Comparison of ENCODE assay signal across 31 cellular contexts in the genomic region with DNA sequence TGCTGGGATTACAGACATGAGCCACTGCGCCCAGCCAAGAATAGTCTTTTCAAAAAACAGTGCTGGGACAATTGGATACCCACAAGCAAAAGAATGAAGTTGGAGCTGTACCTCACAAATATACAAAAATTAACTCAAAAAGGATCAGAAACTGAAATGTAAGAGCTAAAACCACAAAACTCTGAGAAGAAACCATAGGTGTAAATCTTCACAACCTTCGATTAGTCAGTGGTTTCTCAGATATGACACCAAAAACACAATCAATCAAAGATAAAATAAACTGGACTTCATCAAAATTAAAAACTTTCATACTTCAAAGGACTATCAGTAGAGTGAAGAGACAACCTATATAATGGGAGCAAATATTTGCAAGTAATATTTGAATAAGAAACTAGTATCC. TPM values are rescaled to one million over a fixed set of nuclear protein-coding genes. Genes with fewer than 3 reads are reported as not detected.
DNase-seq lines count a peak whose midpoint lies in the region; ATAC-seq and TF ChIP-seq lines count a peak whose summit lies in the region.
"Had no signal": no experiment of that assay in that cellular context is flagged by ENCODE, and none has a peak within 500 bp of the region (broad histone marks: within the 10 kb centered on the region; RNA-seq: fewer than 3 reads in every experiment).

No MANE protein-coding gene starts in this region.

- H3K4me1 Mint-ChIP-seq in T-helper 2 cell treated with Interferon-gamma antibody and Interleukin-4, amounts not matched to agents 5 μg/mL and 100 μg/mL, for 36 hours (ENCODE audit: low read depth): peaks cover 17% of the 10 kb centered on the region
- H3K4me1 Mint-ChIP-seq in activated CD8-positive, alpha-beta memory T cell treated with anti-CD3 and anti-CD28 coated beads, Interleukin-2, amount 10 ng/mL, durations not matched to agents 7 days and 5 days: peaks cover 49% of the 10 kb centered on the region
- H3K4me1 Mint-ChIP-seq in natural killer cell treated with Interleukin-12 subunit alpha and Interleukin-12 subunit beta and Interleukin-15 and Interleukin-18, amount 100 ng/mL, for 72 hours (ENCODE audit: low read depth in 2 of 2): peaks cover 19 to 30% of the 10 kb centered on the region in 2 donors
- peaks cover 6 to 8% of the 10 kb centered on the region in 2 donors for H3K4me1 Mint-ChIP-seq in natural killer cell
- no peaks in the 10 kb centered on the region for H3K4me1 Mint-ChIP-seq in memory B cell

- peak; percentile 20 for ATAC-seq in activated CD8-positive, alpha-beta memory T cell treated with anti-CD3 and anti-CD28 coated beads, Interleukin-2, amount 10 ng/mL, durations not matched to agents 7 days and 5 days
- ATAC-seq in natural killer cell treated with Interleukin-12 subunit alpha and Interleukin-12 subunit beta and Interleukin-15 and Interleukin-18, amount 100 ng/mL, for 72 hours: no peak
- ATAC-seq in natural killer cell: no peak
- no peak for ATAC-seq in memory B cell (ENCODE audit: low read depth)
- ATAC-seq: HCT116, PC-3 had no signal

- no peak for DNase-seq in T-helper 2 cell treated with Interferon-gamma antibody and Interleukin-4, amounts not matched to agents 5 μg/mL and 100 μg/mL, for 36 hours (ENCODE audit: low spot score)
- no peak for DNase-seq in T-helper 2 cell
- no peak for DNase-seq in activated CD8-positive, alpha-beta memory T cell treated with anti-CD3 and anti-CD28 coated beads, Interleukin-2, amount 10 ng/mL, durations not matched to agents 7 days and 5 days
- no peak for DNase-seq in activated CD8-positive, alpha-beta memory T cell treated with anti-CD3 and anti-CD28 coated beads, Interleukin-2, amount 50 U/mL, for 48 hours
- DNase-seq in natural killer cell treated with Interleukin-12 subunit alpha and Interleukin-12 subunit beta and Interleukin-15 and Interleukin-18, amount 100 ng/mL, for 72 hours (ENCODE audit: low spot score): no peak
- DNase-seq in natural killer cell: no peak
- no peak for DNase-seq in memory B cell (ENCODE audit: low spot score in 2 of 2)
- no peak for DNase-seq in medulla oblongata (ENCODE audit: extremely low spot score)
- DNase-seq: 8988T; ACHN; BE2C; CD8-positive, alpha-beta memory T cell; DMS 273 treated with DMSO at 0.1 percent for 48 hours; DMS79; EL; GF-D8; KBM-7; MV-4-11; NCI-H1105; NCI-H1436 treated with DMSO at 0.1 percent for 48 hours; NCI-H187 treated with DMSO at 0.1 percent for 48 hours; NCI-H2171 treated with DMSO at 0.1 percent for 48 hours; NCI-H524; NCI-H774; NK-92 treated with Interleukin-12 subunit alpha and Interleukin-12 subunit beta, amount 100 ng/mL, for 24 hours; PC-3 had no signal

- H3K36me3 Mint-ChIP-seq in T-helper 2 cell treated with Interferon-gamma antibody and Interleukin-4, amounts not matched to agents 5 μg/mL and 100 μg/mL, for 36 hours (ENCODE audit: low read depth): peaks cover 83% of the 10 kb centered on the region
- peaks cover 78% of the 10 kb centered on the region for H3K36me3 Mint-ChIP-seq in activated CD8-positive, alpha-beta memory T cell treated with anti-CD3 and anti-CD28 coated beads, Interleukin-2, amount 10 ng/mL, durations not matched to agents 7 days and 5 days
- H3K36me3 Mint-ChIP-seq in natural killer cell treated with Interleukin-12 subunit alpha and Interleukin-12 subunit beta and Interleukin-15 and Interleukin-18, amount 100 ng/mL, for 72 hours: peaks cover 60% of the 10 kb centered on the region
- H3K36me3 Mint-ChIP-seq in natural killer cell (peaks cover 21% of the 10 kb centered on the region), memory B cell (peaks cover 44% of the 10 kb centered on the region)

- intact Hi-C loops in natural killer cell (cut with micrococcal nuclease): no loop called here

- no peaks in the 10 kb centered on the region for H3K9me3 Mint-ChIP-seq in T-helper 2 cell treated with Interferon-gamma antibody and Interleukin-4, amounts not matched to agents 5 μg/mL and 100 μg/mL, for 36 hours
- H3K9me3 Mint-ChIP-seq in activated CD8-positive, alpha-beta memory T cell treated with anti-CD3 and anti-CD28 coated beads, Interleukin-2, amount 10 ng/mL, durations not matched to agents 7 days and 5 days (ENCODE audit: low read depth): no peaks in the 10 kb centered on the region
- H3K9me3 Mint-ChIP-seq in natural killer cell treated with Interleukin-12 subunit alpha and Interleukin-12 subunit beta and Interleukin-15 and Interleukin-18, amount 100 ng/mL, for 72 hours: no peaks in the 10 kb centered on the region
- H3K9me3 Mint-ChIP-seq in natural killer cell: no peaks in the 10 kb centered on the region
- H3K9me3 Mint-ChIP-seq in memory B cell: no peaks in the 10 kb centered on the region
- H3K9me3 Mint-ChIP-seq: CD8-positive, alpha-beta memory T cell had no signal

- CTCF ChIA-PET in activated CD8-positive, alpha-beta memory T cell treated with anti-CD3 and anti-CD28 coated beads, Interleukin-2, amount 10 ng/mL, durations not matched to agents 7 days and 5 days (lab: Charles Lee): interaction anchor here (1.1 to 1.4 kb wide), 2 partner anchors 9 to 165 kb away, joined by 3 read pairs; no protein-coding TSS in a partner anchor

- peak overlapping the region; percentile 29 for H3K27ac Mint-ChIP-seq in T-helper 2 cell treated with Interferon-gamma antibody and Interleukin-4, amounts not matched to agents 5 μg/mL and 100 μg/mL, for 36 hours
- H3K27ac Mint-ChIP-seq in activated CD8-positive, alpha-beta memory T cell treated with anti-CD3 and anti-CD28 coated beads, Interleukin-2, amount 10 ng/mL, durations not matched to agents 7 days and 5 days: peak overlapping the region; percentile 69
- no peak overlapping the region for H3K27ac Mint-ChIP-seq in natural killer cell treated with Interleukin-12 subunit alpha and Interleukin-12 subunit beta and Interleukin-15 and Interleukin-18, amount 100 ng/mL, for 72 hours
- no peak overlapping the region for H3K27ac Mint-ChIP-seq in natural killer cell
- H3K27ac Mint-ChIP-seq in memory B cell: peak overlapping the region; percentile 38

- peak overlapping the region; percentile 53 for H3K4me3 Mint-ChIP-seq in T-helper 2 cell treated with Interferon-gamma antibody and Interleukin-4, amounts not matched to agents 5 μg/mL and 100 μg/mL, for 36 hours
- no peak overlapping the region for H3K4me3 Mint-ChIP-seq in activated CD8-positive, alpha-beta memory T cell treated with anti-CD3 and anti-CD28 coated beads, Interleukin-2, amount 10 ng/mL, durations not matched to agents 7 days and 5 days
- peak overlapping the region; percentile 26 for H3K4me3 Mint-ChIP-seq in natural killer cell treated with Interleukin-12 subunit alpha and Interleukin-12 subunit beta and Interleukin-15 and Interleukin-18, amount 100 ng/mL, for 72 hours
- H3K4me3 Mint-ChIP-seq in natural killer cell (no peak overlapping the region), memory B cell (no peak overlapping the region)
- H3K4me3 Mint-ChIP-seq: CD14-positive monocyte; CD8-positive, alpha-beta memory T cell had no signal

- no peaks in the 10 kb centered on the region for H3K27me3 Mint-ChIP-seq in T-helper 2 cell treated with Interferon-gamma antibody and Interleukin-4, amounts not matched to agents 5 μg/mL and 100 μg/mL, for 36 hours (ENCODE audit: low read depth)
- H3K27me3 Mint-ChIP-seq in activated CD8-positive, alpha-beta memory T cell treated with anti-CD3 and anti-CD28 coated beads, Interleukin-2, amount 10 ng/mL, durations not matched to agents 7 days and 5 days: no peaks in the 10 kb centered on the region
- no peaks in the 10 kb centered on the region for H3K27me3 Mint-ChIP-seq in natural killer cell treated with Interleukin-12 subunit alpha and Interleukin-12 subunit beta and Interleukin-15 and Interleukin-18, amount 100 ng/mL, for 72 hours
- no peaks in the 10 kb centered on the region for H3K27me3 Mint-ChIP-seq in natural killer cell (ENCODE audit: low read depth in 2 of 2)
- no peaks in the 10 kb centered on the region for H3K27me3 Mint-ChIP-seq in memory B cell
- H3K27me3 Mint-ChIP-seq: CD8-positive, alpha-beta memory T cell had no signal

- TF ChIP-seq CTCF in natural killer cell (IDR thresholded peaks at IDR 0.05): no peak

RNA-seq across cellular contexts. Expression of a gene that starts 17.9 kb away (rescaled TPM):
- total RNA-seq in activated CD8-positive, alpha-beta memory T cell treated with anti-CD3 and anti-CD28 coated beads, Interleukin-2, amount 10 ng/mL, durations not matched to agents 7 days and 5 days: 1 to 10 TPM; 8.1 to 9.5 TPM
- total RNA-seq in natural killer cell treated with Interleukin-12 subunit alpha and Interleukin-12 subunit beta and Interleukin-15 and Interleukin-18, amount 100 ng/mL, for 72 hours: 1 to 10 TPM; 6.4 to 7.0 TPM
- total RNA-seq in natural killer cell: 1 to 10 TPM; 5.0 to 9.8 (median 9.7) TPM

RNA-seq across cellular contexts. Expression of a gene that starts 35.3 kb away (rescaled TPM):
- total RNA-seq in activated CD8-positive, alpha-beta memory T cell treated with anti-CD3 and anti-CD28 coated beads, Interleukin-2, amount 10 ng/mL, durations not matched to agents 7 days and 5 days: not detected
- total RNA-seq in natural killer cell treated with Interleukin-12 subunit alpha and Interleukin-12 subunit beta and Interleukin-15 and Interleukin-18, amount 100 ng/mL, for 72 hours: not detected
- under 1 TPM in 1 of 3 donors, not detected in 2; 0.20 TPM for total RNA-seq in natural killer cell
- total RNA-seq: CD8-positive, alpha-beta memory T cell; H4; LHCN-M2; MCF 10A had no signal

RNA-seq across cellular contexts. Expression of a gene that starts 52.2 kb away (rescaled TPM):
- total RNA-seq in activated CD8-positive, alpha-beta memory T cell treated with anti-CD3 and anti-CD28 coated beads, Interleukin-2, amount 10 ng/mL, durations not matched to agents 7 days and 5 days: 10 to 100 TPM; 15.9 to 21.6 TPM
- 10 to 100 TPM; 29.2 to 37.9 TPM for total RNA-seq in natural killer cell treated with Interleukin-12 subunit alpha and Interleukin-12 subunit beta and Interleukin-15 and Interleukin-18, amount 100 ng/mL, for 72 hours
- total RNA-seq in natural killer cell: 10 to 100 TPM in 2 of 3 donors, 1 to 10 TPM in 1; 8.6 to 80.7 (median 69.3) TPM

Comparison
In these comparisons a context has a peak if more than half of its experiments do, and no peak if none do; other contexts are left out.
1. H3K4me3 Mint-ChIP-seq: peak in T-helper 2 cell treated with Interferon-gamma antibody and Interleukin-4, amounts not matched to agents 5 μg/mL and 100 μg/mL, for 36 hours (single experiment) and natural killer cell treated with Interleukin-12 subunit alpha and Interleukin-12 subunit beta and Interleukin-15 and Interleukin-18, amount 100 ng/mL, for 72 hours (single experiment); none in activated CD8-positive, alpha-beta memory T cell treated with anti-CD3 and anti-CD28 coated beads, Interleukin-2, amount 10 ng/mL, durations not matched to agents 7 days and 5 days (single experiment), natural killer cell (single experiment) and memory B cell (single experiment).
2. H3K27ac Mint-ChIP-seq: peak in T-helper 2 cell treated with Interferon-gamma antibody and Interleukin-4, amounts not matched to agents 5 μg/mL and 100 μg/mL, for 36 hours (single experiment), activated CD8-positive, alpha-beta memory T cell treated with anti-CD3 and anti-CD28 coated beads, Interleukin-2, amount 10 ng/mL, durations not matched to agents 7 days and 5 days (single experiment) and memory B cell (single experiment); none in natural killer cell treated with Interleukin-12 subunit alpha and Interleukin-12 subunit beta and Interleukin-15 and Interleukin-18, amount 100 ng/mL, for 72 hours (0 of 2) and natural killer cell (0 of 2).